In the genomic region with DNA sequence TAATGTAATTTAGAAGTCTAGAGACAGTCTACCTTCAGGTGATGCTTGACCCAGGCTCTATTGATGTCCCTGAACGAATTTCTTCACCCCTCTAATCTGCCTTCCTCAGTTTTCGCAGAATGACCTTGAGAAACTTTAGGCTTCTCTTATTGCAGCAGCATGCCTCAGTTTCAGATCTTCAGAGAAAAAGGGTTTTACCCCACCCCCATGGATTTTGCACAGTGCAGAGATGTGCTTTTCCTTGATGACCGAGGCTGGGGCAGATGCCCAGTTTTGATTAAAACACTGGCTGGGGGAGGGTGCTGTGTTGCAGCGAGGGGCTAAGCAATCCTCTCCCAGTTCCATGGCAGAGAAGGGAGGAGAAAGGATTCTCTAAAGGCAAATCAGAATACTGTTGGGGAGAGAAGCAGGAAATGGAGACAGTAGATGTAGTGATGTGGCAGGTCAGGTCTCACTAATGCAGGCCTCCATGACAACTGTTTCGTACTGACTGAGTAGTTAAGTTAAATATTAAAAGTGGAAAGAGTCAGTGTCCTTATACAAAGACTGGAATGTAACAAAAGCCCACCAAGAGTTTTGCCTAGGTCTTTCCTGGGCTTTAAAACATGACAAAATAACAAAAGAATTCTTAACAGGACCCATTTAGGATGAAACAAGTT, we compare ENCODE assay signal across 16 cellular contexts. TPM values are rescaled to one million over a fixed set of nuclear protein-coding genes. Genes with fewer than 3 reads are reported as not detected.
A peak's percentile ranks its signal among the peaks of the same experiment; 100 is the strongest.
DNase-seq lines count a peak whose midpoint lies in the region; ATAC-seq and TF ChIP-seq lines count a peak whose summit lies in the region.
"Had no signal": no experiment of that assay in that cellular context is flagged by ENCODE, and none has a peak within 500 bp of the region (broad histone marks: within the 10 kb centered on the region; RNA-seq: fewer than 3 reads in every experiment).

No MANE protein-coding gene starts in this region.

- H3K9ac ChIP-seq in H9 (ENCODE audit: extremely low read depth, insufficient read length, low read length), result no peak overlapping the region

- H3K4ac ChIP-seq in H9 (ENCODE audit: low read depth, low read length), result no peak overlapping the region

- peaks cover 5% of the 10 kb centered on the region for H3K27me3 Mint-ChIP-seq in H9 (ENCODE audit: low read depth)
- H3K27me3 Mint-ChIP-seq in type B pancreatic cell, result peaks cover 4% of the 10 kb centered on the region

- H3K79me2 ChIP-seq in H9 (ENCODE audit: insufficient read depth, low read length), result no peaks in the 10 kb centered on the region

- no peak overlapping the region for H2BK15ac ChIP-seq in H9 (ENCODE audit: low read depth, low read length)

- no peak overlapping the region for H2AK5ac ChIP-seq in H9 (ENCODE audit: insufficient read length, low read length)

- no peak overlapping the region for H4K5ac ChIP-seq in H9 (ENCODE audit: insufficient read length, low read depth, low read length)

- no peak overlapping the region for H3K18ac ChIP-seq in H9 (ENCODE audit: insufficient read length, low read depth, low read length)

- no peak overlapping the region for H3K56ac ChIP-seq in H9 (ENCODE audit: insufficient read length, low read depth, low read length)

- H3K4me2 ChIP-seq in H9 (ENCODE audit: insufficient read depth, insufficient read length, low read length), result no peak overlapping the region

- no peaks in the 10 kb centered on the region for H4K20me1 ChIP-seq in H9 (ENCODE audit: control insufficient read depth, insufficient read depth, insufficient read length)

- H2BK12ac ChIP-seq in H9 (ENCODE audit: insufficient read length, low read depth, low read length), result no peak overlapping the region

- H3K27ac Mint-ChIP-seq in H9 (peak overlapping the region in 2 of 3 experiments; percentile 66 to 89; a peak in 3 of 7 replicates), type B pancreatic cell (peak overlapping the region; percentile 9)

- H3K36me3 Mint-ChIP-seq in H9 (ENCODE audit: insufficient read depth in 1 of 3, low read depth in 3 of 3), result peaks cover 0 to 2% (median 0%) of the 10 kb centered on the region in 3 experiments; a peak in 1 of 7 replicates
- no peaks in the 10 kb centered on the region for H3K36me3 Mint-ChIP-seq in type B pancreatic cell

- H3K9me3 ChIP-seq in H9 (ENCODE audit: control insufficient read depth, low read depth, low read length), result no peaks in the 10 kb centered on the region

- no peak overlapping the region for H2BK20ac ChIP-seq in H9 (ENCODE audit: low read depth, low read length, poor library complexity, severe bottlenecking)

- no peak overlapping the region for H3K27ac ChIP-seq in H9 (ENCODE audit: insufficient read length, low read depth, low read length)

- H4K91ac ChIP-seq in H9 (ENCODE audit: insufficient read length, low read depth, low read length), result no peak overlapping the region

- H3K4me1 Mint-ChIP-seq in H9 (peaks cover 27 to 38% of the 10 kb centered on the region in 2 experiments), type B pancreatic cell (ENCODE audit: unreplicated experiment) (peaks cover 20% of the 10 kb centered on the region)

- TF ChIP-seq CTCF in H9 (conservative IDR thresholded peaks at IDR 0.05) (no peak), type B pancreatic cell (conservative IDR thresholded peaks at IDR 0.05) (no peak)

- H2BK120ac ChIP-seq in H9 (ENCODE audit: low read depth, low read length, poor library complexity, severe bottlenecking), result no peak overlapping the region

- no peak overlapping the region for H2BK5ac ChIP-seq in H9 (ENCODE audit: insufficient read length, low read length)

- WGBS in H9 (ENCODE audit: extremely low coverage, insufficient read length, low lambda C conversion rate), result no CpG with 5 or more reads among the region's 5 CpGs

- no peaks in the 10 kb centered on the region for H3K27me3 ChIP-seq in H9 (ENCODE audit: insufficient read depth, low read length)

- no peak overlapping the region for H4K8ac ChIP-seq in H9 (replicated peaks; ENCODE audit: insufficient read length, low read depth, low read length)

- H3K23me2 ChIP-seq in H9 (ENCODE audit: insufficient read length, low read depth, low read length, poor library complexity, severe bottlenecking), result no peaks in the 10 kb centered on the region

- H3K9me3 Mint-ChIP-seq in H9 (peaks cover 3% of the 10 kb centered on the region in 2 experiments; a peak in 4 of 5 replicates), type B pancreatic cell (peaks cover 5% of the 10 kb centered on the region)

- no peak overlapping the region for H3T11ph ChIP-seq in H9 (ENCODE audit: low read length)

- no peak overlapping the region for H3K4me3 Mint-ChIP-seq in H9
- no peak overlapping the region for H3K4me3 Mint-ChIP-seq in type B pancreatic cell

- H3K79me1 ChIP-seq in H9 (ENCODE audit: insufficient read depth, low read depth, low read length, poor library complexity, severe bottlenecking), result no peaks in the 10 kb centered on the region

- peaks cover 3% of the 10 kb centered on the region; the same call in 1 of the 2 replicates for H3K4me1 ChIP-seq in H9 (ENCODE audit: insufficient read depth, low read length)

- no peak overlapping the region for H3K23ac ChIP-seq in H9 (ENCODE audit: insufficient read length, low read depth, low read length)

- no peak overlapping the region for H2AFZ ChIP-seq in H9 (ENCODE audit: low read length)

- no peak overlapping the region for H3K14ac ChIP-seq in H9 (ENCODE audit: insufficient read depth, low read length)

- DNase-seq in H9, result no peak
- no peak for DNase-seq in type B pancreatic cell (ENCODE audit: extremely low spot score, unreplicated experiment)
- no peak for DNase-seq in stimulated activated CD4-positive, alpha-beta T cell treated with anti-CD3 and anti-CD28 coated beads, Interleukin-15, amount 100 ng/mL, for 24 hours
- no peak for DNase-seq in hepatic stellate cell (ENCODE audit: low spot score)
- no peak for DNase-seq in DMS53 treated with DMSO at 0.1 percent for 48 hours (lab: John Stamatoyannopoulos, UW; ENCODE audit: unreplicated experiment)
- DNase-seq: aorta; effector CD4-positive, alpha-beta T cell; HCEC 1CT; left cardiac atrium; NCI-H1092; NCI-H524; right cardiac atrium; substantia nigra had no signal

- ATAC-seq in GM19324 (IDR thresholded peaks at IDR 0.05; ENCODE audit: low FRiP score, unreplicated experiment) (peak; percentile 68), HG03439 (IDR thresholded peaks at IDR 0.05; ENCODE audit: unreplicated experiment) (peak; percentile 61)
- ATAC-seq: left cardiac atrium, right cardiac atrium, Right ventricle myocardium inferior had no signal

RNA-seq across cellular contexts. Expression of a gene that starts 50.8 kb away (rescaled TPM):
- total RNA-seq in H9 (2021) (36.0 and 38.2 TPM in 2 replicates), type B pancreatic cell (ENCODE audit: low replicate concordance) (31.7 and 32.1 TPM in 2 replicates)
